13 cellular contexts compared by ENCODE assay signal in the genomic region with DNA sequence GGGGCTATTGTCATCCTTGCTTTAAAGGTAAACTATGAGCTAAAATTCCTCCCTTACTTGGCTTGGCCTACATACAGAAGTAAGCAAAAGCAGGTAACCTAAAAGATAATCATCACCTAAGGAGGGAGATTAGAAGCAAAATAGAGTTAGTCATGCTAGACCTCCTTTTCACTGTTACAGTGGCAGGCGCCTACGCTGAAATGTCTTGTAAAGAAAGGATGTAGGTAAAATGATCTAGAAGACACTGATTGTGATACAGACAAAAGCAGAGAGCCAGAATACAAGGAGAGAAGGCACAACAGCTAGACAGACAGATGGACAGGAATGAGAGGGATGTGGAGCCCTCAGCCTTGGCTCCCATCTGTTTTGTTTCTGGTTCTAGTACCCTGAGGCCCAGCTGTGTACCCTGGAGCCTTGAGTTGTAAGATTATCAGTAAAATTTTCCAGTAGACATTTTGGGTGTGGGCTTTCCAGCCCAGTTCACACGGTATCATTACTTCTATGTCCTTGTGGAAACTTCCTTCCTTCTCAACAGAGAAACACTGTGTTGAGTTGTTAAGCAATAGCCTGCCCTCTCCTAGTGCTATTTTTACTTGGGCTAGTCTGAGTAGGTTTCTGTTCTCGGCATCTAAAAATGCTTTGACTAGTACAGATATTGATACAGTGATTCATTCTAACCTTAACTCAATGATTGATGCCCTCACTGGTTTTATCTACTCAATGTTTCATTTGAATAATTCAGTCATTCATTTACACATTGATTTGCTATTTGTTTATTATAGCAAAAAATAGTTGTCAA. TPM values are rescaled to one million over a fixed set of nuclear protein-coding genes. Genes with fewer than 3 reads are reported as not detected.
DNase-seq lines count a peak whose midpoint lies in the region; ATAC-seq and TF ChIP-seq lines count a peak whose summit lies in the region.
"Had no signal": no experiment of that assay in that cellular context is flagged by ENCODE, and none has a peak within 500 bp of the region (broad histone marks: within the 10 kb centered on the region; RNA-seq: fewer than 3 reads in every experiment).

No MANE protein-coding gene starts in this region.

- no peaks in the 10 kb centered on the region for H3K9me3 ChIP-seq in tibial artery
- H3K9me3 ChIP-seq in stomach = peaks cover 0 to 4% (median 0%) of the 10 kb centered on the region in 4 donors
- H3K9me3 ChIP-seq: BE2C had no signal

- TF ChIP-seq POLR2A in stomach (IDR thresholded peaks at IDR 0.05) = no peak

- H3K27ac ChIP-seq in tibial artery (no peak overlapping the region), stomach (no peak overlapping the region)

- DNase-seq in MV-4-11 (lab: John Stamatoyannopoulos, UW) (peak; percentile 88), tibial artery (no peak), HuH-7.5 (ENCODE audit: low spot score) (no peak), stomach (no peak)
- no peak for DNase-seq in activated T-helper 2 cell treated with anti-CD3 and anti-CD28 coated beads, Interferon-gamma antibody, Interleukin-2, Interleukin-4, amounts not matched to agents 10 μg/mL and 5 μg/mL and 100 μg/mL, durations not matched to agents 14 hours and 24 hours and 36 hours (ENCODE audit: low spot score)
- DNase-seq: BE2C had no signal

- TF ChIP-seq EP300 in stomach (IDR thresholded peaks at IDR 0.05) = no peak

- intact Hi-C loops in tibial artery (cut with DNase I; ENCODE audit: low total_unique reads) = no loop called here
- intact Hi-C loops in stomach (cut with DNase I; ENCODE audit: low total_unique reads) = no loop called here
- intact Hi-C loops in activated T-helper 2 cell treated with anti-CD3 and anti-CD28 coated beads, Interferon-gamma antibody, Interleukin-2, Interleukin-4, amounts not matched to agents 10 μg/mL and 5 μg/mL and 100 μg/mL, durations not matched to agents 14 hours and 24 hours and 36 hours (cut with micrococcal nuclease) = no loop called here

- no peaks in the 10 kb centered on the region for H3K4me1 ChIP-seq in tibial artery
- no peaks in the 10 kb centered on the region for H3K4me1 ChIP-seq in stomach
- H3K4me1 ChIP-seq: BE2C had no signal

- no peak overlapping the region for H3K4me3 Mint-ChIP-seq in activated T-helper 2 cell treated with anti-CD3 and anti-CD28 coated beads, Interferon-gamma antibody, Interleukin-2, Interleukin-4, amounts not matched to agents 10 μg/mL and 5 μg/mL and 100 μg/mL, durations not matched to agents 14 hours and 24 hours and 36 hours (ENCODE audit: low read depth)
- H3K4me3 Mint-ChIP-seq: memory B cell had no signal

- H3K4me3 ChIP-seq in tibial artery = no peak overlapping the region
- no peak overlapping the region for H3K4me3 ChIP-seq in stomach
- H3K4me3 ChIP-seq: K562 had no signal

- H3K27ac Mint-ChIP-seq in activated T-helper 2 cell treated with anti-CD3 and anti-CD28 coated beads, Interferon-gamma antibody, Interleukin-2, Interleukin-4, amounts not matched to agents 10 μg/mL and 5 μg/mL and 100 μg/mL, durations not matched to agents 14 hours and 24 hours and 36 hours = no peak overlapping the region
- H3K27ac Mint-ChIP-seq: memory B cell had no signal

- H3K36me3 ChIP-seq in tibial artery (no peaks in the 10 kb centered on the region), stomach (no peaks in the 10 kb centered on the region)
- H3K36me3 ChIP-seq: BE2C had no signal

- H3K27me3 ChIP-seq in tibial artery (peaks cover 0 to 5% of the 10 kb centered on the region in 2 donors), stomach (no peaks in the 10 kb centered on the region)
- H3K27me3 ChIP-seq: BE2C had no signal

- no peaks in the 10 kb centered on the region for H3K4me1 Mint-ChIP-seq in activated T-helper 2 cell treated with anti-CD3 and anti-CD28 coated beads, Interferon-gamma antibody, Interleukin-2, Interleukin-4, amounts not matched to agents 10 μg/mL and 5 μg/mL and 100 μg/mL, durations not matched to agents 14 hours and 24 hours and 36 hours (ENCODE audit: low read depth)

- peak; percentile 87 for ATAC-seq in GM18498 (IDR thresholded peaks at IDR 0.05; ENCODE audit: unreplicated experiment)
- peak; percentile 96 for ATAC-seq in GM19455 (IDR thresholded peaks at IDR 0.05; ENCODE audit: unreplicated experiment)
- ATAC-seq in HG02943 (IDR thresholded peaks at IDR 0.05; ENCODE audit: low read depth, unreplicated experiment) = peak; percentile 80
- ATAC-seq: K562 had no signal

- H3K9me3 Mint-ChIP-seq in activated T-helper 2 cell treated with anti-CD3 and anti-CD28 coated beads, Interferon-gamma antibody, Interleukin-2, Interleukin-4, amounts not matched to agents 10 μg/mL and 5 μg/mL and 100 μg/mL, durations not matched to agents 14 hours and 24 hours and 36 hours = no peaks in the 10 kb centered on the region

- WGBS in stomach, 5 donors = 63 to 73% (median 68%) methylated on average over 4 of the region's 4 CpGs

- no peaks in the 10 kb centered on the region for H3K27me3 Mint-ChIP-seq in activated T-helper 2 cell treated with anti-CD3 and anti-CD28 coated beads, Interferon-gamma antibody, Interleukin-2, Interleukin-4, amounts not matched to agents 10 μg/mL and 5 μg/mL and 100 μg/mL, durations not matched to agents 14 hours and 24 hours and 36 hours (ENCODE audit: low read depth)

- no peak for TF ChIP-seq CTCF in tibial artery (IDR thresholded peaks at IDR 0.05)
- no peak for TF ChIP-seq CTCF in stomach (IDR thresholded peaks at IDR 0.05)

- no peaks in the 10 kb centered on the region for H3K36me3 Mint-ChIP-seq in activated T-helper 2 cell treated with anti-CD3 and anti-CD28 coated beads, Interferon-gamma antibody, Interleukin-2, Interleukin-4, amounts not matched to agents 10 μg/mL and 5 μg/mL and 100 μg/mL, durations not matched to agents 14 hours and 24 hours and 36 hours (ENCODE audit: low read depth)
- H3K36me3 Mint-ChIP-seq: memory B cell had no signal

RNA-seq across cellular contexts. Expression of a gene that starts 7.7 kb away (rescaled TPM):
- not detected for total RNA-seq in stomach
- not detected for polyA plus RNA-seq in stomach
- not detected in 2 replicates for total RNA-seq in activated T-helper 2 cell treated with anti-CD3 and anti-CD28 coated beads, Interferon-gamma antibody, Interleukin-2, Interleukin-4, amounts not matched to agents 10 μg/mL and 5 μg/mL and 100 μg/mL, durations not matched to agents 14 hours and 24 hours and 36 hours
- total RNA-seq: cerebellum, glomerular endothelial cell, K562 had no signal
- polyA plus RNA-seq: K562 had no signal
